ENCODE assay signal across 12 cellular contexts in the genomic region with DNA sequence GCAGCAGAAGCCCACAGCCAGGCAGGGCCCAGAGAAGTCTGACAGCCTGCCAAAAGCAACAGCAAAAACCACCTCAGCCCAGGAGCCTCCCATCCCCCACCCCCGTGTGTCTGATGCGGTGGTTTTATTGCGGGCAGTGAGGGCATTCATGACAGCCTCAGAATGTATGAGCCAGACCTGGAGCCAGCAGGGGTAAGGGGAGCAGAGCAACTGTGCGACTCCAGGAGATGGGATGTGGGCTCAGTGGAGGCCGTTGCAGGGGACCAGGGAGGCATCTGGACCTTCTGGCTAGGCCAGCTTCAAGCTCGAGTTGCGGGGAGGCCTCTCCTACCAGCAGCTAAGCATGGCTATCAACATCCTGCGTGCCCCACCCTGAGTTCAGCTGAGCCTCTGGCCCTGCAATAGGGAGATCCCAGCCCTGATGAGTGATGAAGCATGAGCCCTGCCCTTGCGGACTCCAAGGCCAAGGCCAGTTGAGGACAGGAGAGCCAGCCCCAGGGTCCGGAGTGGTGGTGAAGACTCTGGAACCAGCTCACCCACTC. TPM values are rescaled to one million over a fixed set of nuclear protein-coding genes. Genes with fewer than 3 reads are reported as not detected.
DNase-seq lines count a peak whose midpoint lies in the region; ATAC-seq, FAIRE-seq and TF ChIP-seq lines count a peak whose summit lies in the region.
"Had no signal": no experiment of that assay in that cellular context is flagged by ENCODE, and none has a peak within 500 bp of the region (broad histone marks: within the 10 kb centered on the region; RNA-seq: fewer than 3 reads in every experiment).

No MANE protein-coding gene starts in this region.

- TF ChIP-seq EP300 in GM12878 (IDR thresholded peaks at IDR 0.05; ENCODE audit: borderline replicate concordance in 1 of 2, control insufficient read depth in 1 of 2, low read depth in 2 of 2, low read length in 2 of 2): no peak

- BruUV-seq in GM12878 (replicated peaks; lab: Mats Ljungman, UMichigan): no TSS peak

- intact Hi-C loops in activated CD4-positive, alpha-beta T cell treated with anti-CD3 and anti-CD28 coated beads, Interleukin-2, amount 10 ng/mL, durations not matched to agents 24 days and 14 days (cut with micrococcal nuclease): no loop called here
- intact Hi-C loops in GM12878 (cut with micrococcal nuclease; ENCODE audit: unreplicated experiment) (no loop called here), lower lobe of right lung (cut with DNase I) (no loop called here)

- H3K4me2 ChIP-seq in GM12878 (ENCODE audit: control insufficient read depth, insufficient read depth): peak overlapping the region; percentile 75

- H3K27ac ChIP-seq in GM12878 (ENCODE audit: control insufficient read depth, insufficient read depth): peak overlapping the region; percentile 71
- no peak overlapping the region for H3K27ac ChIP-seq in lower lobe of right lung
- H3K27ac ChIP-seq: VCaP had no signal

- no peaks in the 10 kb centered on the region for H3K79me2 ChIP-seq in GM12878 (ENCODE audit: control insufficient read depth, insufficient read depth, low read length)

- no peak overlapping the region for H3K9ac ChIP-seq in GM12878 (ENCODE audit: control insufficient read depth, insufficient read depth, low read length)

- no peaks in the 10 kb centered on the region for H4K20me1 ChIP-seq in GM12878 (ENCODE audit: control insufficient read depth, insufficient read depth)

- no peak for TF ChIP-seq RAD21 in GM12878 (IDR thresholded peaks at IDR 0.05; ENCODE audit: insufficient read depth, low read depth, low read length)

- H3K4me3 ChIP-seq in GM12878: peak overlapping the region; percentile 51; the same call in 1 of the 2 replicates
- no peak overlapping the region for H3K4me3 ChIP-seq in lower lobe of right lung

- no peak for FAIRE-seq in GM12878 (lab: Jason Lieb, UNC)

- peak; percentile 67 for DNase-seq in activated CD4-positive, alpha-beta T cell treated with anti-CD3 and anti-CD28 coated beads, Interleukin-2, amount 10 ng/mL, durations not matched to agents 24 days and 14 days
- no peak for DNase-seq in activated CD4-positive, alpha-beta T cell treated with anti-CD3 and anti-CD28 coated beads for 4 hours
- DNase-seq in UCSD-AML1 (lab: John Stamatoyannopoulos, UW; ENCODE audit: unreplicated experiment) (peak; percentile 56), GM12878 (ENCODE audit: low read depth, low spot score) (no peak), lower lobe of right lung (no peak), NCI-H774 (lab: John Stamatoyannopoulos, UW) (no peak)
- peak; percentile 29 to 34 for DNase-seq in stimulated activated CD8-positive, alpha-beta memory T cell treated with anti-CD3 and anti-CD28 coated beads, Interleukin-2, amount 100 ng/mL, for 48 hours (ENCODE audit: low read depth in 2 of 2)
- DNase-seq: AML-193, KG1 had no signal

- H3K4me1 ChIP-seq in GM12878 (ENCODE audit: control insufficient read depth, insufficient read depth, low read length) (peaks cover 45% of the 10 kb centered on the region), lower lobe of right lung (peaks cover 10% of the 10 kb centered on the region)

- SMC1A ChIA-PET in GM12878 (lab: Charles Lee; ENCODE audit: uncharacterized antibody, unreplicated experiment): interaction anchor here (1.6 kb wide), 1 partner anchor 121 kb away, joined by 3 read pairs; no protein-coding TSS in a partner anchor

- H3K36me3 ChIP-seq in GM12878 (ENCODE audit: control insufficient read depth in 2 of 2, insufficient read depth in 2 of 2, low read length in 1 of 2): no peaks in the 10 kb centered on the region
- no peaks in the 10 kb centered on the region for H3K36me3 ChIP-seq in lower lobe of right lung

- in situ Hi-C loops in GM12878 (cut with MboI): no loop called here

- POLR2A ChIA-PET in GM12878 (lab: Charles Lee): no interaction called here

- no peak for ATAC-seq in GM12878
- no peak for ATAC-seq in lower lobe of right lung
- no peak for ATAC-seq in HG02623 (IDR thresholded peaks at IDR 0.05; ENCODE audit: unreplicated experiment)

- TF ChIP-seq CTCF in GM12878 (IDR thresholded peaks at IDR 0.05 in 2 of 3, conservative IDR thresholded peaks at IDR 0.05 in 1 of 3; ENCODE audit: control insufficient read depth in 2 of 3, extremely low read depth in 1 of 3, insufficient read depth in 1 of 3, low read depth in 3 of 3, low read length in 3 of 3): no peak
- TF ChIP-seq CTCF in lower lobe of right lung (IDR thresholded peaks at IDR 0.05): no peak

- WGBS in GM12878 (ENCODE audit: insufficient coverage, insufficient replicate concordance, low lambda C conversion rate, missing lambda C conversion rate): 49% methylated on average over 10 of the region's 10 CpGs

- RAD21 ChIA-PET in GM12878 (lab: Charles Lee; ENCODE audit: unreplicated experiment): no interaction called here

- H2AFZ ChIP-seq in GM12878 (ENCODE audit: control insufficient read depth, low read depth, low read length): peak overlapping the region; percentile 76; the same call in 1 of the 2 replicates

- CTCF ChIA-PET in GM12878 (lab: Yijun Ruan, JAX): interaction anchor here (1.2 to 2.2 kb wide), 3 partner anchors 7 to 342 kb away, joined by 3 to 5 read pairs (median 3); no protein-coding TSS in a partner anchor

- H3K9me3 ChIP-seq in GM12878 (replicated peaks; ENCODE audit: control insufficient read depth, insufficient read depth, low read length): no peaks in the 10 kb centered on the region
- no peaks in the 10 kb centered on the region for H3K9me3 ChIP-seq in lower lobe of right lung

- H3K27me3 Mint-ChIP-seq in activated CD4-positive, alpha-beta T cell treated with anti-CD3 and anti-CD28 coated beads, Interleukin-2, amount 10 ng/mL, durations not matched to agents 24 days and 14 days: no peaks in the 10 kb centered on the region

- H3K36me3 Mint-ChIP-seq in activated CD4-positive, alpha-beta T cell treated with anti-CD3 and anti-CD28 coated beads, Interleukin-2, amount 10 ng/mL, durations not matched to agents 24 days and 14 days (ENCODE audit: low read depth): no peaks in the 10 kb centered on the region

- H3K4me3 Mint-ChIP-seq in activated CD4-positive, alpha-beta T cell treated with anti-CD3 and anti-CD28 coated beads, Interleukin-2, amount 10 ng/mL, durations not matched to agents 24 days and 14 days: peak overlapping the region; percentile 49

- H3K27me3 ChIP-seq in GM12878 (replicated peaks in 1 of 2; ENCODE audit: control insufficient read depth in 2 of 2, insufficient read depth in 2 of 2, low read length in 1 of 2) (no peaks in the 10 kb centered on the region), lower lobe of right lung (ENCODE audit: low read depth) (no peaks in the 10 kb centered on the region)

- no peak for TF ChIP-seq POLR2A in GM12878 (IDR thresholded peaks at IDR 0.05; ENCODE audit: low read depth, low read length)

- peak overlapping the region; percentile 70 for H3K27ac Mint-ChIP-seq in activated CD4-positive, alpha-beta T cell treated with anti-CD3 and anti-CD28 coated beads, Interleukin-2, amount 10 ng/mL, durations not matched to agents 24 days and 14 days

- peaks cover 14% of the 10 kb centered on the region for H3K4me1 Mint-ChIP-seq in activated CD4-positive, alpha-beta T cell treated with anti-CD3 and anti-CD28 coated beads, Interleukin-2, amount 10 ng/mL, durations not matched to agents 24 days and 14 days

- H3K9me3 Mint-ChIP-seq in activated CD4-positive, alpha-beta T cell treated with anti-CD3 and anti-CD28 coated beads, Interleukin-2, amount 10 ng/mL, durations not matched to agents 24 days and 14 days: no peaks in the 10 kb centered on the region

TF ChIP-seq in GM12878, 131 proteins besides CTCF, POLR2A, EP300 and RAD21 (continues in another document):
- TF ChIP-seq, protein P1, sequence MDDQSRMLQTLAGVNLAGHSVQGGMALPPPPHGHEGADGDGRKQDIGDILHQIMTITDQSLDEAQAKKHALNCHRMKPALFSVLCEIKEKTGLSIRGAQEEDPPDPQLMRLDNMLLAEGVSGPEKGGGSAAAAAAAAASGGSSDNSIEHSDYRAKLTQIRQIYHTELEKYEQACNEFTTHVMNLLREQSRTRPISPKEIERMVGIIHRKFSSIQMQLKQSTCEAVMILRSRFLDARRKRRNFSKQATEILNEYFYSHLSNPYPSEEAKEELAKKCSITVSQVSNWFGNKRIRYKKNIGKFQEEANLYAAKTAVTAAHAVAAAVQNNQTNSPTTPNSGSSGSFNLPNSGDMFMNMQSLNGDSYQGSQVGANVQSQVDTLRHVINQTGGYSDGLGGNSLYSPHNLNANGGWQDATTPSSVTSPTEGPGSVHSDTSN (IDR thresholded peaks at IDR 0.05; ENCODE audit: insufficient replicate concordance, low read depth, low read length): no peak

RNA-seq across cellular contexts. Expression of a gene that starts 52.5 kb away (rescaled TPM):
- total RNA-seq in activated CD4-positive, alpha-beta T cell treated with anti-CD3 and anti-CD28 coated beads, Interleukin-2, amount 10 ng/mL, durations not matched to agents 24 days and 14 days: not detected in 2 replicates
- 8.3 and 9.5 TPM in 2 replicates for total RNA-seq in GM12878 (2013; cell fraction: nucleolus; rRNA removed)
- not detected in 2 replicates for total RNA-seq in GM12878 (2014; rRNA removed)
- not detected in 2 replicates for total RNA-seq in GM12878 (2014; rRNA removed; fragmentation: Illumina TruSeq; extraction: Trizol)
- 0.29 and 0.69 TPM in 2 replicates for total RNA-seq in GM12878 (2021)
- 0.34 TPM for polyA plus RNA-seq in GM12878 (2011; ENCODE audit: low read depth)
- 1.1 and 1.2 TPM in 2 replicates for polyA plus RNA-seq in GM12878 (2011; rRNA removed)
- polyA plus RNA-seq in GM12878 (2011; cell fraction: cytosol; rRNA removed): 0.90 and 1.7 TPM in 2 replicates
- 1.4 and 3.2 TPM in 2 replicates for polyA plus RNA-seq in GM12878 (2011; cell fraction: nucleus; rRNA removed)
- 0.50 and 1.1 TPM in 2 replicates for polyA plus RNA-seq in GM12878 (2012)
- polyA plus RNA-seq in GM12878 (2014; fragmentation: Illumina TruSeq; extraction: Trizol): 0.19 TPM in 1 of 2 replicates, not detected in the other
- polyA plus RNA-seq in GM12878 (2014; fragmentation: Nextera tagmentation; extraction: Ambion mirVana): under 1 TPM; 0.11 to 0.23 TPM
- polyA plus RNA-seq in GM12878 (2014; rRNA removed): 0.52 TPM in 1 of 2 replicates, not detected in the other
- not detected for polyA plus RNA-seq in GM12878 (2016; fragmentation: Nextera tagmentation; extraction: Ambion mirVana)
- polyA minus RNA-seq in GM12878 (2011; rRNA and poly(A)+ RNA removed): 0.80 and 2.3 TPM in 2 replicates
- not detected in 2 replicates for polyA minus RNA-seq in GM12878 (2011; cell fraction: cytosol; rRNA and poly(A)+ RNA removed)
- polyA minus RNA-seq in GM12878 (2011; cell fraction: nucleus; rRNA and poly(A)+ RNA removed): 1.4 and 1.5 TPM in 2 replicates
- 0.59 TPM for total RNA-seq in lower lobe of right lung
- total RNA-seq: temporal lobe had no signal

Comparison
In these comparisons a context has a peak if more than half of its experiments do, and no peak if none do; other contexts are left out.
1. DNase-seq: peak in activated CD4-positive, alpha-beta T cell treated with anti-CD3 and anti-CD28 coated beads, Interleukin-2, amount 10 ng/mL, durations not matched to agents 24 days and 14 days (single experiment), UCSD-AML1 (single experiment) and stimulated activated CD8-positive, alpha-beta memory T cell treated with anti-CD3 and anti-CD28 coated beads, Interleukin-2, amount 100 ng/mL, for 48 hours (2 of 2); none in activated CD4-positive, alpha-beta T cell treated with anti-CD3 and anti-CD28 coated beads for 4 hours (0 of 2), GM12878 (single experiment), lower lobe of right lung (single experiment) and NCI-H774 (single experiment).